Comparison of ENCODE assay signal across 24 cellular contexts in genomic region chr17:49882434-49882833, GRCh38. TPM values are rescaled to one million over a fixed set of nuclear protein-coding genes. Genes with fewer than 3 reads are reported as not detected.
DNase-seq lines count a peak whose midpoint lies in the region; ATAC-seq, FAIRE-seq and TF ChIP-seq lines count a peak whose summit lies in the region.
"Had no signal": no experiment of that assay in that cellular context is flagged by ENCODE, and none has a peak within 500 bp of the region (broad histone marks: within the 10 kb centered on the region; RNA-seq: fewer than 3 reads in every experiment).

No MANE protein-coding gene starts in this region.

- TF ChIP-seq CTCF in Caco-2 (IDR thresholded peaks at IDR 0.05; ENCODE audit: insufficient read depth in 1 of 2, low read depth in 1 of 2, low read length in 1 of 2, severe bottlenecking in 1 of 2, unreplicated experiment in 1 of 2) (no peak), H1 (IDR thresholded peaks at IDR 0.05; ENCODE audit: control extremely low read depth in 1 of 3, insufficient read depth in 1 of 3, low read depth in 1 of 3, low read length in 3 of 3) (no peak)

- no peak overlapping the region for H3K4me2 ChIP-seq in H1 (ENCODE audit: insufficient read depth in 1 of 2, low read depth in 2 of 2, low read length in 2 of 2)
- H3K4me2 ChIP-seq: A549 had no signal

- ATAC-seq in HG02840 (IDR thresholded peaks at IDR 0.05; ENCODE audit: low FRiP score, unreplicated experiment): no peak
- ATAC-seq: A549, HepG2 had no signal

- H3K9me3 ChIP-seq in Caco-2: no peaks in the 10 kb centered on the region
- H3K9me3 ChIP-seq in H1 (ENCODE audit: insufficient read depth in 2 of 2, low read depth in 1 of 2, low read length in 1 of 2): no peaks in the 10 kb centered on the region
- H3K9me3 ChIP-seq: A549 had no signal

- TF ChIP-seq EP300 in H1 (IDR thresholded peaks at IDR 0.05; ENCODE audit: borderline replicate concordance in 1 of 2, low read depth in 2 of 2, low read length in 2 of 2): no peak

- TF ChIP-seq POLR2A in H1 (IDR thresholded peaks at IDR 0.05; ENCODE audit: control extremely low read depth in 1 of 2, low read depth in 2 of 2, low read length in 2 of 2): no peak

- H3K18ac ChIP-seq in H1 (ENCODE audit: extremely low read depth, low read length): peak overlapping the region; percentile 48; the same call in 1 of the 2 replicates

- H2BK15ac ChIP-seq in H1 (ENCODE audit: low read length): peak overlapping the region; percentile 53; the same call in 1 of the 2 replicates

- no peaks in the 10 kb centered on the region for H4K20me1 ChIP-seq in H1 (replicated peaks in 1 of 2; ENCODE audit: control insufficient read depth in 1 of 2, insufficient read depth in 2 of 2, low read length in 2 of 2)

- no peak overlapping the region for H2BK120ac ChIP-seq in H1 (replicated peaks; ENCODE audit: low read depth, low read length)

- no peak overlapping the region for H4K5ac ChIP-seq in H1 (ENCODE audit: insufficient read length, low read depth, low read length)

- H3K36me3 ChIP-seq in Caco-2 (ENCODE audit: control insufficient read depth, insufficient read depth, low read length) (no peaks in the 10 kb centered on the region), H1 (ENCODE audit: control insufficient read depth in 2 of 4, insufficient read depth in 4 of 4, low read length in 3 of 4) (no peaks in the 10 kb centered on the region)

- 89% methylated on average over 7 of the region's 7 CpGs; no CpG with 5 or more reads in 1 of the 2 experiments for WGBS in H1 (ENCODE audit: extremely low coverage in 1 of 2, insufficient coverage in 1 of 2, insufficient read length in 1 of 2, insufficient replicate concordance in 2 of 2, low coverage in 1 of 2, low lambda C conversion rate in 2 of 2, missing lambda C conversion rate in 1 of 2), 2 experiments

- H3K9me3 Mint-ChIP-seq in Caco-2 (ENCODE audit: unreplicated experiment): no peaks in the 10 kb centered on the region
- H3K9me3 Mint-ChIP-seq: CD4-positive, alpha-beta T cell; IgD-negative memory B cell had no signal

- POLR2A ChIA-PET in Caco-2 (lab: Charles Lee) (interaction anchor here (0.8 kb wide), 1 partner anchor 241 kb away, joined by 4 read pairs; no protein-coding TSS in a partner anchor), H1 (lab: Charles Lee; ENCODE audit: partially characterized antibody) (interaction anchor here (1.0 kb wide), 1 partner anchor 15 kb away, joined by 3 read pairs; no protein-coding TSS in a partner anchor)

- H3K23ac ChIP-seq in H1 (ENCODE audit: insufficient read length): no peak overlapping the region

- no peak overlapping the region for H3K9ac ChIP-seq in H1 (replicated peaks in 1 of 4; ENCODE audit: extremely low read depth in 1 of 4, low read depth in 3 of 4, low read length in 3 of 4)
- H3K9ac ChIP-seq: GM23248 had no signal

- H4K8ac ChIP-seq in H1 (ENCODE audit: extremely low read depth, insufficient read depth, low read length): no peak overlapping the region

- no peak overlapping the region for H4K91ac ChIP-seq in H1 (replicated peaks; ENCODE audit: insufficient read length, low read length)

- no peak for TF ChIP-seq RAD21 in H1 (IDR thresholded peaks at IDR 0.05 in 1 of 2, conservative IDR thresholded peaks at IDR 0.05 in 1 of 2; ENCODE audit: low read depth in 2 of 2, low read length in 2 of 2)

- no peak overlapping the region; the same call in 1 of the 2 replicates for H2BK12ac ChIP-seq in H1 (ENCODE audit: low read depth, low read length)

- peaks cover 8% of the 10 kb centered on the region for H3K36me3 Mint-ChIP-seq in Caco-2 (ENCODE audit: insufficient read depth, unreplicated experiment)

- H3K4me3 ChIP-seq in Caco-2 (ENCODE audit: low read depth, low read length) (no peak overlapping the region), H1 (ENCODE audit: extremely low read depth in 1 of 4, insufficient read depth in 2 of 4, low read depth in 3 of 4, low read length in 4 of 4) (no peak overlapping the region)
- H3K4me3 ChIP-seq: A549, GM23248 had no signal

- intact Hi-C loops in Caco-2 (cut with micrococcal nuclease; ENCODE audit: unreplicated experiment): no loop called here

- no peaks in the 10 kb centered on the region for H3K27me3 Mint-ChIP-seq in Caco-2 (ENCODE audit: insufficient read depth, unreplicated experiment)

- no peak overlapping the region for H3K14ac ChIP-seq in H1 (ENCODE audit: insufficient read length)

- H3K4ac ChIP-seq in H1 (replicated peaks; ENCODE audit: insufficient read length, low read depth, low read length): no peak overlapping the region

- no peaks in the 10 kb centered on the region for H3K79me1 ChIP-seq in H1 (ENCODE audit: low read depth, low read length)

- H3K4me1 Mint-ChIP-seq in Caco-2 (ENCODE audit: low read depth, unreplicated experiment): peaks cover 58% of the 10 kb centered on the region
- H3K4me1 Mint-ChIP-seq: IgD-negative memory B cell had no signal

- no peak overlapping the region for H3K4me3 Mint-ChIP-seq in Caco-2 (ENCODE audit: unreplicated experiment)
- H3K4me3 Mint-ChIP-seq: CD4-positive, alpha-beta T cell; IgD-negative memory B cell had no signal

- DNase-seq in NCI-H1694 treated with DMSO at 0.1 percent for 48 hours (lab: John Stamatoyannopoulos, UW): peak; percentile 22
- no peak for DNase-seq in NCI-H1694 (lab: John Stamatoyannopoulos, UW)
- DNase-seq in Caco-2: no peak
- peak; percentile 29 for DNase-seq in NCI-H524 treated with DMSO at 0.1 percent for 48 hours (lab: John Stamatoyannopoulos, UW)
- no peak for DNase-seq in H1 (ENCODE audit: low read depth in 1 of 2, low spot score in 2 of 2)
- no peak for DNase-seq in NOMO-1 treated with DMSO at 0.1 percent for 48 hours (lab: John Stamatoyannopoulos, UW; ENCODE audit: unreplicated experiment)
- no peak for DNase-seq in activated CD4-positive, alpha-beta T cell treated with anti-CD3 and anti-CD28 coated beads for 1 hour
- DNase-seq: AML-193; CD4-positive, alpha-beta T cell; DMS53; DND-41; EL; GM23248; HCEC 1CT had no signal

- 0 out of 2 replicates have a peak overlapping the region, but pooled peaks have one; percentile 80 for H2BK20ac ChIP-seq in H1 (ENCODE audit: low read length)

- H2AFZ ChIP-seq in H1 (ENCODE audit: low read length): no peak overlapping the region
- H2AFZ ChIP-seq: GM23248 had no signal

- H2AK5ac ChIP-seq in H1 (ENCODE audit: low read depth, low read length): no peak overlapping the region

- H3K79me2 ChIP-seq in H1 (ENCODE audit: control insufficient read depth in 1 of 2, insufficient read depth in 2 of 2, low read length in 2 of 2): no peaks in the 10 kb centered on the region

- H3K27me3 ChIP-seq in Caco-2 (replicated peaks; ENCODE audit: control insufficient read depth, insufficient read depth, low read length) (no peaks in the 10 kb centered on the region), H1 (replicated peaks in 1 of 4; ENCODE audit: control insufficient read depth in 3 of 4, extremely low read depth in 1 of 4, insufficient read depth in 3 of 4, low read length in 3 of 4) (peaks cover 0 to 4% (median 1%) of the 10 kb centered on the region in 4 experiments; a peak in 5 of 7 replicates)

- CTCF ChIA-PET in Caco-2 (lab: Charles Lee): interaction anchor here (0.6 to 1.5 kb wide), 11 partner anchors 16 to 318 kb away, joined by 3 to 10 read pairs (median 5); partner anchors contain the start of gene DLX3
- CTCF ChIA-PET in H1 (lab: Charles Lee; ENCODE audit: partially characterized antibody): interaction anchor here (0.5 to 10.0 kb wide), 12 partner anchors 9 to 532 kb away, joined by 3 to 109 read pairs (median 4); partner anchors contain the start of gene DLX3

- peaks cover 4% of the 10 kb centered on the region; the same call in 1 of the 2 replicates for H3K23me2 ChIP-seq in H1 (ENCODE audit: low read depth, low read length)

- no peak for FAIRE-seq in H1 (lab: Jason Lieb, UNC)
- FAIRE-seq: A549, GM12891, H54, HepG2 had no signal

- H3K4me1 ChIP-seq in Caco-2: peaks cover 74% of the 10 kb centered on the region
- H3K4me1 ChIP-seq in H1 (replicated peaks in 1 of 4; ENCODE audit: control insufficient read depth in 3 of 4, insufficient read depth in 4 of 4, low read length in 3 of 4): peaks cover 3 to 13% (median 9%) of the 10 kb centered on the region in 4 experiments

- H3K27ac ChIP-seq in H1 (ENCODE audit: low read depth, low read length): no peak overlapping the region
- H3K27ac ChIP-seq: 22Rv1, A549, C4-2B, GM23248 had no signal

- no peak overlapping the region for H2BK5ac ChIP-seq in H1 (ENCODE audit: low read depth, low read length)

- peak overlapping the region; percentile 60 for H3K27ac Mint-ChIP-seq in Caco-2 (ENCODE audit: unreplicated experiment)
- H3K27ac Mint-ChIP-seq: CD4-positive, alpha-beta T cell; IgD-negative memory B cell had no signal

- no peak overlapping the region for H3K56ac ChIP-seq in H1 (replicated peaks; ENCODE audit: insufficient read length, low read depth, low read length)

- BruUV-seq in Caco-2 (replicated peaks; lab: Mats Ljungman, UMichigan): no TSS peak

TF ChIP-seq in H1, 55 proteins besides CTCF, POLR2A, EP300 and RAD21:
- TF ChIP-seq ATF2 (IDR thresholded peaks at IDR 0.05; ENCODE audit: low read length) (no peak), BCL11A (IDR thresholded peaks at IDR 0.05; ENCODE audit: low read depth in 2 of 2, low read length in 2 of 2) (no peak), SP1 (IDR thresholded peaks at IDR 0.05; ENCODE audit: low read depth, low read length) (no peak), TCF12 (IDR thresholded peaks at IDR 0.05; ENCODE audit: low read depth, low read length) (no peak), CBX5 (IDR thresholded peaks at IDR 0.05; ENCODE audit: low read depth, low read length) (no peak), SP4 (IDR thresholded peaks at IDR 0.05; ENCODE audit: low read length) (no peak)
TF ChIP-seq in H1: peak in this region for 0.

RNA-seq across cellular contexts. Expression of gene TAC4, which starts 34.6 kb away (rescaled TPM):
- total RNA-seq in Caco-2 (2022): 10.8 and 17.1 TPM in 2 replicates
- total RNA-seq in H1 (2021; fragmentation: NEBNext Ultra II Directional; extraction: Animal tissue kit (Norgen Biotek cat#: 25700)): not detected in 2 replicates
- polyA plus RNA-seq in H1 (2011; rRNA removed): 0.15 and 0.22 TPM in 2 replicates
- polyA plus RNA-seq in H1 (2011; cell fraction: cytosol; rRNA removed): 0.31 TPM
- polyA plus RNA-seq in H1 (2011; cell fraction: nucleus; rRNA removed): 0.54 TPM
- polyA plus RNA-seq in H1 (2012, experiment 1 of 2): 0.52 to 0.61 TPM in 2 of 4 replicates, not detected in the others
- not detected for polyA plus RNA-seq in H1 (2012, experiment 2 of 2)
- not detected for polyA plus RNA-seq in H1 (2013, experiment 1 of 2)
- not detected for polyA plus RNA-seq in H1 (2013, experiment 2 of 2)
- polyA minus RNA-seq in H1 (2011; rRNA and poly(A)+ RNA removed): not detected in 2 replicates
- not detected for polyA minus RNA-seq in H1 (2011; cell fraction: cytosol; rRNA and poly(A)+ RNA removed)
- polyA minus RNA-seq in H1 (2011; cell fraction: nucleus; rRNA and poly(A)+ RNA removed): not detected
- total RNA-seq: CD4-positive, alpha-beta T cell; G401; GM23248; HepG2 had no signal
- polyA plus RNA-seq: A549, BJ, GM23248, HepG2, IgD-negative memory B cell had no signal

Comparison
In these comparisons a context has a peak if more than half of its experiments do, and no peak if none do; other contexts are left out.
1. DNase-seq: peak in NCI-H1694 treated with DMSO at 0.1 percent for 48 hours (single experiment) and NCI-H524 treated with DMSO at 0.1 percent for 48 hours (single experiment); none in NCI-H1694 (single experiment), Caco-2 (0 of 2), H1 (0 of 2), NOMO-1 treated with DMSO at 0.1 percent for 48 hours (single experiment) and activated CD4-positive, alpha-beta T cell treated with anti-CD3 and anti-CD28 coated beads for 1 hour (single experiment).
2. RNA of gene TAC4, which starts 34.6 kb away (total RNA-seq): 10.8 to 17.1 TPM in Caco-2; not detected in H1; every median in the first group is over 10 times any median in the second.